ENCODE assay signal across 1 cellular context in genomic region chr6:89122625-89123024, GRCh38.
TF ChIP-seq lines count a peak whose summit lies in the region.

No MANE protein-coding gene starts in this region.

TF ChIP-seq in HepG2, 621 proteins besides CTCF, POLR2A, EP300 and RAD21 (continued from another document):
- peak; percentile 53; the same call in 1 of the 2 replicates for TF ChIP-seq ARID3A (IDR thresholded peaks at IDR 0.05; ENCODE audit: low read depth, low read length)
- TF ChIP-seq ZNF841 (CRISPR knock-in tag; IDR thresholded peaks at IDR 0.05; ENCODE audit: borderline replicate concordance): no peak
- TF ChIP-seq ZNF644 (CRISPR knock-in tag; IDR thresholded peaks at IDR 0.05; ENCODE audit: low read depth): no peak
- no peak for TF ChIP-seq HIC2 (CRISPR knock-in tag; IDR thresholded peaks at IDR 0.05; ENCODE audit: low read depth)
- no peak for TF ChIP-seq ZNF256 (CRISPR knock-in tag; conservative IDR thresholded peaks at IDR 0.05)
- TF ChIP-seq ZNF549 (CRISPR knock-in tag; IDR thresholded peaks at IDR 0.05): no peak
- TF ChIP-seq SMC3 (IDR thresholded peaks at IDR 0.05; ENCODE audit: low read length): peak; percentile 82
- TF ChIP-seq SOX13 (IDR thresholded peaks at IDR 0.05): no peak
- no peak for TF ChIP-seq SOX13 (CRISPR knock-in tag; conservative IDR thresholded peaks at IDR 0.05 in 1 of 2, IDR thresholded peaks at IDR 0.05 in 1 of 2)
- no peak for TF ChIP-seq FOXJ3 (CRISPR knock-in tag; IDR thresholded peaks at IDR 0.05; ENCODE audit: borderline replicate concordance)
- TF ChIP-seq XRCC5 (optimal IDR thresholded peaks at IDR 0.05; ENCODE audit: low read length): no peak
- TF ChIP-seq KDM6A (CRISPR knock-in tag; IDR thresholded peaks at IDR 0.05; ENCODE audit: low read depth): no peak
- TF ChIP-seq HINFP (CRISPR knock-in tag; IDR thresholded peaks at IDR 0.05; ENCODE audit: low read depth): no peak
- no peak for TF ChIP-seq ZNF501 (CRISPR knock-in tag; IDR thresholded peaks at IDR 0.05)
- TF ChIP-seq STAG1 (CRISPR knock-in tag; IDR thresholded peaks at IDR 0.05): peak; percentile 84
- no peak for TF ChIP-seq ZMYM2 (CRISPR knock-in tag; IDR thresholded peaks at IDR 0.05)
- no peak for TF ChIP-seq ZBTB3 (CRISPR knock-in tag; IDR thresholded peaks at IDR 0.05; ENCODE audit: borderline replicate concordance, low read depth)
- TF ChIP-seq SNAI1 (CRISPR knock-in tag; IDR thresholded peaks at IDR 0.05; ENCODE audit: borderline replicate concordance): no peak
- no peak for TF ChIP-seq BRF2 (CRISPR knock-in tag; IDR thresholded peaks at IDR 0.05)
- no peak for TF ChIP-seq HOXA3 (CRISPR knock-in tag; IDR thresholded peaks at IDR 0.05)
- TF ChIP-seq ZNF503 (CRISPR knock-in tag; IDR thresholded peaks at IDR 0.05): no peak
- no peak for TF ChIP-seq ZNF597 (CRISPR knock-in tag; IDR thresholded peaks at IDR 0.05)
- TF ChIP-seq ZNF883 (CRISPR knock-in tag; IDR thresholded peaks at IDR 0.05; ENCODE audit: not compliant biosample characterization): no peak
